ENCODE assay signal across 1 cellular context in genomic region chr6:108566406-108566805, GRCh38.
TF ChIP-seq lines count a peak whose summit lies in the region.

No MANE protein-coding gene starts in this region.

TF ChIP-seq in IMR-90, 13 proteins besides CTCF, POLR2A, EP300 and RAD21 (continued from another document):
- no peak for TF ChIP-seq USF2 (IDR thresholded peaks at IDR 0.05; ENCODE audit: low read depth, low read length)
